13 cellular contexts compared by ENCODE assay signal in genomic region chr4:148052448-148052847, GRCh38.
DNase-seq lines count a peak whose midpoint lies in the region; ATAC-seq and TF ChIP-seq lines count a peak whose summit lies in the region.
"Had no signal": no experiment of that assay in that cellular context is flagged by ENCODE, and none has a peak within 500 bp of the region (broad histone marks: within the 10 kb centered on the region; RNA-seq: fewer than 3 reads in every experiment).

No MANE protein-coding gene starts in this region.

- H3K27ac Mint-ChIP-seq in activated naive CD4-positive, alpha-beta T cell treated with anti-CD3 and anti-CD28 coated beads, Interleukin-2, amount 10 ng/mL, durations not matched to agents 7 days and 5 days, result peak overlapping the region; percentile 83
- H3K27ac Mint-ChIP-seq in stimulated activated naive CD8-positive, alpha-beta T cell treated with anti-CD3 and anti-CD28 coated beads, Interleukin-15, Interleukin-2, amounts not matched to agents 100 ng/mL and 50 ng/mL, for 24 hours, result peak overlapping the region; percentile 50

- peak; percentile 62 for DNase-seq in activated naive CD4-positive, alpha-beta T cell treated with anti-CD3 and anti-CD28 coated beads, Interleukin-2, amount 10 ng/mL, durations not matched to agents 7 days and 5 days
- DNase-seq in activated naive CD4-positive, alpha-beta T cell (lab: John Stamatoyannopoulos, UW), result no peak
- DNase-seq in heart left ventricle (no peak), NCI-H2227 treated with DMSO at 0.1 percent for 48 hours (lab: John Stamatoyannopoulos, UW) (no peak), GM19240 (ENCODE audit: insufficient read length, low spot score) (no peak)
- DNase-seq in stimulated activated CD4-positive, alpha-beta T cell treated with anti-CD3 and anti-CD28 coated beads, Interleukin-2, amount 100 ng/mL, for 24 hours, result no peak
- DNase-seq: adrenal gland, BE2C, HCEC 1CT, transverse colon had no signal

- H3K36me3 ChIP-seq in SU-DHL-6 (ENCODE audit: low read length) (no peaks in the 10 kb centered on the region), heart left ventricle (peaks cover 0 to 14% (median 3%) of the 10 kb centered on the region in 9 donors)
- H3K36me3 ChIP-seq: adrenal gland, BE2C, transverse colon had no signal

- TF ChIP-seq CTCF in SU-DHL-6 (IDR thresholded peaks at IDR 0.05; ENCODE audit: insufficient read depth, low read length, poor library complexity, severe bottlenecking), result no peak
- TF ChIP-seq CTCF in heart left ventricle (IDR thresholded peaks at IDR 0.05), result peak in 1 of 12 donors; percentile 6

- no peaks in the 10 kb centered on the region for H3K9me2 ChIP-seq in SU-DHL-6 (replicated peaks; ENCODE audit: insufficient read depth, low read length)

- no peaks in the 10 kb centered on the region for H3K27me3 Mint-ChIP-seq in activated naive CD4-positive, alpha-beta T cell treated with anti-CD3 and anti-CD28 coated beads, Interleukin-2, amount 10 ng/mL, durations not matched to agents 7 days and 5 days
- no peaks in the 10 kb centered on the region for H3K27me3 Mint-ChIP-seq in stimulated activated naive CD8-positive, alpha-beta T cell treated with anti-CD3 and anti-CD28 coated beads, Interleukin-15, Interleukin-2, amounts not matched to agents 100 ng/mL and 50 ng/mL, for 24 hours

- H3K4me1 ChIP-seq in heart left ventricle, result peaks cover 3 to 78% (median 46%) of the 10 kb centered on the region in 12 donors

- no peak overlapping the region for H3K9ac ChIP-seq in SU-DHL-6 (ENCODE audit: low read length)
- H3K9ac ChIP-seq: KMS-11 had no signal

- no peak overlapping the region for H2AFZ ChIP-seq in SU-DHL-6 (ENCODE audit: low read depth, low read length, severe bottlenecking)

- peaks cover 7% of the 10 kb centered on the region for H3K9me3 Mint-ChIP-seq in activated naive CD4-positive, alpha-beta T cell treated with anti-CD3 and anti-CD28 coated beads, Interleukin-2, amount 10 ng/mL, durations not matched to agents 7 days and 5 days
- H3K9me3 Mint-ChIP-seq in stimulated activated naive CD8-positive, alpha-beta T cell treated with anti-CD3 and anti-CD28 coated beads, Interleukin-15, Interleukin-2, amounts not matched to agents 100 ng/mL and 50 ng/mL, for 24 hours, result no peaks in the 10 kb centered on the region

- no peaks in the 10 kb centered on the region for H4K20me1 ChIP-seq in SU-DHL-6 (ENCODE audit: low read depth, low read length)

- ATAC-seq in heart left ventricle, result peak in 3 of 4 donors; percentile 9 to 24 (median 10)

- peaks cover 30% of the 10 kb centered on the region for H3K36me3 Mint-ChIP-seq in activated naive CD4-positive, alpha-beta T cell treated with anti-CD3 and anti-CD28 coated beads, Interleukin-2, amount 10 ng/mL, durations not matched to agents 7 days and 5 days
- H3K36me3 Mint-ChIP-seq in stimulated activated naive CD8-positive, alpha-beta T cell treated with anti-CD3 and anti-CD28 coated beads, Interleukin-15, Interleukin-2, amounts not matched to agents 100 ng/mL and 50 ng/mL, for 24 hours (ENCODE audit: low read depth), result peaks cover 5% of the 10 kb centered on the region

- no peak for TF ChIP-seq POLR2A in heart left ventricle (IDR thresholded peaks at IDR 0.05)

- peaks cover 30% of the 10 kb centered on the region for H3F3A ChIP-seq in SU-DHL-6 (ENCODE audit: insufficient read depth)

- H3K4me2 ChIP-seq in SU-DHL-6 (ENCODE audit: low read depth, low read length, poor library complexity, severe bottlenecking), result no peak overlapping the region
- H3K4me2 ChIP-seq: KMS-11 had no signal

- H3K9me3 ChIP-seq in SU-DHL-6 (ENCODE audit: insufficient read depth, low read length) (no peaks in the 10 kb centered on the region), heart left ventricle (peaks cover 0 to 3% (median 0%) of the 10 kb centered on the region in 12 donors)
- H3K9me3 ChIP-seq: adrenal gland, BE2C, transverse colon had no signal

- peak overlapping the region; percentile 0 for H3K4me3 Mint-ChIP-seq in activated naive CD4-positive, alpha-beta T cell treated with anti-CD3 and anti-CD28 coated beads, Interleukin-2, amount 10 ng/mL, durations not matched to agents 7 days and 5 days
- no peak overlapping the region for H3K4me3 Mint-ChIP-seq in stimulated activated naive CD8-positive, alpha-beta T cell treated with anti-CD3 and anti-CD28 coated beads, Interleukin-15, Interleukin-2, amounts not matched to agents 100 ng/mL and 50 ng/mL, for 24 hours

- H3K4me1 Mint-ChIP-seq in activated naive CD4-positive, alpha-beta T cell treated with anti-CD3 and anti-CD28 coated beads, Interleukin-2, amount 10 ng/mL, durations not matched to agents 7 days and 5 days, result peaks cover 69% of the 10 kb centered on the region
- peaks cover 67% of the 10 kb centered on the region for H3K4me1 Mint-ChIP-seq in stimulated activated naive CD8-positive, alpha-beta T cell treated with anti-CD3 and anti-CD28 coated beads, Interleukin-15, Interleukin-2, amounts not matched to agents 100 ng/mL and 50 ng/mL, for 24 hours (ENCODE audit: low read depth)

- intact Hi-C loops in heart left ventricle (cut with DNase I), result loop anchor here in 4 of 10 donors (10.0 kb wide), 2 partner anchors 222 to 392 kb away; partner anchors contain the start of gene NR3C2 (in 4 of the 4)

- H3K27ac ChIP-seq in SU-DHL-6 (ENCODE audit: low read depth, low read length) (peak overlapping the region; percentile 89), heart left ventricle (peak overlapping the region; percentile 35 to 93 (median 77))
- H3K27ac ChIP-seq: adrenal gland, KMS-11, transverse colon had no signal

- CTCF ChIA-PET in activated naive CD4-positive, alpha-beta T cell treated with anti-CD3 and anti-CD28 coated beads, Interleukin-2, amount 10 ng/mL, durations not matched to agents 7 days and 5 days (lab: Charles Lee), result interaction anchor here (0.6 to 1.7 kb wide), 4 partner anchors 8 to 395 kb away, joined by 3 to 4 read pairs (median 4); no protein-coding TSS in a partner anchor

- no peak overlapping the region for H3K4me3 ChIP-seq in SU-DHL-6 (ENCODE audit: insufficient read depth, low read length, poor library complexity, severe bottlenecking)
- no peak overlapping the region for H3K4me3 ChIP-seq in heart left ventricle
- H3K4me3 ChIP-seq: adrenal gland, transverse colon had no signal

- no peaks in the 10 kb centered on the region for H3K79me2 ChIP-seq in SU-DHL-6 (ENCODE audit: insufficient read depth, low read length)

- no peaks in the 10 kb centered on the region for H3K27me3 ChIP-seq in SU-DHL-6 (ENCODE audit: low read length)
- no peaks in the 10 kb centered on the region for H3K27me3 ChIP-seq in heart left ventricle
- H3K27me3 ChIP-seq: adrenal gland, BE2C, transverse colon had no signal
